Comparison of ENCODE assay signal across 9 cellular contexts in genomic region chr19:38317104-38317612, GRCh38. TPM values are rescaled to one million over a fixed set of nuclear protein-coding genes. Genes with fewer than 3 reads are reported as not detected.
DNase-seq lines count a peak whose midpoint lies in the region; ATAC-seq, FAIRE-seq and TF ChIP-seq lines count a peak whose summit lies in the region.
"Had no signal": no experiment of that assay in that cellular context is flagged by ENCODE, and none has a peak within 500 bp of the region (broad histone marks: within the 10 kb centered on the region; RNA-seq: fewer than 3 reads in every experiment).

No MANE protein-coding gene starts in this region.

- H3K36me3 ChIP-seq in OCI-LY3 (replicated peaks; ENCODE audit: low read depth, low read length) (no peaks in the 10 kb centered on the region), ascending aorta (no peaks in the 10 kb centered on the region), parathyroid adenoma (ENCODE audit: control insufficient read depth, insufficient read depth, low read length) (no peaks in the 10 kb centered on the region)

- H3K27ac ChIP-seq in OCI-LY3 (ENCODE audit: low read length) (no peak overlapping the region), ascending aorta (peak overlapping the region; percentile 7 to 85), parathyroid adenoma (no peak overlapping the region)

- FAIRE-seq in GM12891 (lab: Jason Lieb, UNC) = peak; percentile 41

- H3K27me3 ChIP-seq in OCI-LY3 (ENCODE audit: low read depth, low read length) (peaks cover 13% of the 10 kb centered on the region), ascending aorta (no peaks in the 10 kb centered on the region), parathyroid adenoma (ENCODE audit: control insufficient read depth, insufficient read depth, low read length) (no peaks in the 10 kb centered on the region)

- H3K79me2 ChIP-seq in OCI-LY3 (ENCODE audit: low read length) (peaks cover 10% of the 10 kb centered on the region), parathyroid adenoma (no peaks in the 10 kb centered on the region)

- H4K20me1 ChIP-seq in OCI-LY3 (ENCODE audit: insufficient read depth, low read length) = no peaks in the 10 kb centered on the region

- DNase-seq in GM12891 (ENCODE audit: insufficient read length, low spot score) = no peak
- no peak for DNase-seq in ascending aorta (ENCODE audit: low spot score in 2 of 2)
- DNase-seq in NCI-H1048 (lab: John Stamatoyannopoulos, UW) = no peak
- no peak for DNase-seq in occipital lobe (lab: John Stamatoyannopoulos, UW)
- DNase-seq: aorta had no signal

- H3K4me3 ChIP-seq in OCI-LY3 (ENCODE audit: low read length) (peak overlapping the region; percentile 85), ascending aorta (no peak overlapping the region), parathyroid adenoma (ENCODE audit: low read depth, low read length) (peak overlapping the region; percentile 58)

- TF ChIP-seq CTCF in OCI-LY3 (IDR thresholded peaks at IDR 0.05; ENCODE audit: low read depth, low read length) (no peak), ascending aorta (IDR thresholded peaks at IDR 0.05) (no peak), parathyroid adenoma (IDR thresholded peaks at IDR 0.05) (no peak)

- peak overlapping the region; percentile 71 for H2AFZ ChIP-seq in OCI-LY3 (ENCODE audit: low read depth, low read length)
- H2AFZ ChIP-seq in parathyroid adenoma = peak overlapping the region; percentile 23

- TF ChIP-seq POLR2A in GM12891 (IDR thresholded peaks at IDR 0.05; ENCODE audit: low read depth, low read length) = no peak

- peak overlapping the region; percentile 88 for H3K4me2 ChIP-seq in OCI-LY3 (ENCODE audit: low read length)
- no peak overlapping the region for H3K4me2 ChIP-seq in parathyroid adenoma (ENCODE audit: low read length)

- H3K9me3 ChIP-seq in OCI-LY3 (ENCODE audit: insufficient read depth, low read length) (no peaks in the 10 kb centered on the region), ascending aorta (no peaks in the 10 kb centered on the region), parathyroid adenoma (ENCODE audit: control insufficient read depth, low read length) (no peaks in the 10 kb centered on the region)

- H3K9ac ChIP-seq in OCI-LY3 (ENCODE audit: low read length) = no peak overlapping the region; the same call in 1 of the 2 replicates
- no peak overlapping the region for H3K9ac ChIP-seq in parathyroid adenoma

- ATAC-seq in HG02678 (IDR thresholded peaks at IDR 0.05; ENCODE audit: unreplicated experiment) (no peak), HG02852 (IDR thresholded peaks at IDR 0.05; ENCODE audit: unreplicated experiment) (no peak)

- H3K4me1 ChIP-seq in OCI-LY3 (ENCODE audit: low read length) (peaks cover 19% of the 10 kb centered on the region), ascending aorta (peaks cover 7 to 28% of the 10 kb centered on the region in 2 donors), parathyroid adenoma (no peaks in the 10 kb centered on the region)

- intact Hi-C loops in ascending aorta (cut with DNase I) = loop anchor here (2.0 kb wide), 1 partner anchor 52 kb away; the partner anchor contains the start of gene SPINT2

TF ChIP-seq in GM12891, 5 proteins besides CTCF, POLR2A, EP300 and RAD21:
- TF ChIP-seq POU2F2 (IDR thresholded peaks at IDR 0.05; ENCODE audit: low read depth, low read length) = no peak
- TF ChIP-seq PAX5 (IDR thresholded peaks at IDR 0.05; ENCODE audit: insufficient read depth, low read length, severe bottlenecking) = no peak
- TF ChIP-seq SPI1 (IDR thresholded peaks at IDR 0.05; ENCODE audit: low read depth, low read length) = peak; percentile 36; the same call in 1 of the 2 replicates
- no peak for TF ChIP-seq TAF1 (IDR thresholded peaks at IDR 0.05; ENCODE audit: low read depth, low read length)
- TF ChIP-seq POLR2AphosphoS5 (IDR thresholded peaks at IDR 0.05; ENCODE audit: low read depth, low read length) = no peak
TF ChIP-seq in GM12891: peak in this region for 1.

RNA-seq across cellular contexts. Expression of gene YIF1B, which starts 1.4 kb away (rescaled TPM):
- 45.1 TPM for polyA plus RNA-seq in GM12891 (2012; ENCODE audit: low read depth, missing spikeins)
- 24.7 TPM for total RNA-seq in ascending aorta
- total RNA-seq in occipital lobe = 41.8 TPM

RNA-seq across cellular contexts. Expression of gene KCNK6, which starts 2.5 kb away (rescaled TPM):
- polyA plus RNA-seq in GM12891 (2012; ENCODE audit: low read depth, missing spikeins) = 0.21 TPM
- total RNA-seq in ascending aorta (22.8 TPM), occipital lobe (0.31 TPM)

RNA-seq across cellular contexts. Expression of gene C19orf33, which starts 13.1 kb away (rescaled TPM):
- not detected for polyA plus RNA-seq in GM12891 (2012; ENCODE audit: low read depth, missing spikeins)
- not detected for total RNA-seq in ascending aorta
- not detected for total RNA-seq in occipital lobe

RNA-seq across cellular contexts. Expression of gene CATSPERG, which starts 18.5 kb away (rescaled TPM):
- polyA plus RNA-seq in GM12891 (2012; ENCODE audit: low read depth, missing spikeins) = 1.1 TPM
- total RNA-seq in ascending aorta (2.9 TPM), occipital lobe (10.5 TPM)

RNA-seq across cellular contexts. Expression of gene SPINT2, which starts 52.8 kb away (rescaled TPM):
- polyA plus RNA-seq in GM12891 (2012; ENCODE audit: low read depth, missing spikeins) = 47.7 TPM
- 193 TPM for total RNA-seq in ascending aorta
- total RNA-seq in occipital lobe = 73.9 TPM

Comparison
In these comparisons a context has a peak if more than half of its experiments do, and no peak if none do; other contexts are left out.
1. H3K27ac ChIP-seq: peak in ascending aorta (2 of 2); none in OCI-LY3 (single experiment) and parathyroid adenoma (single experiment).
2. H3K4me3 ChIP-seq: peak in OCI-LY3 (single experiment) and parathyroid adenoma (single experiment); none in ascending aorta (0 of 2).
3. RNA of gene KCNK6, which starts 2.5 kb away (total RNA-seq): 22.8 TPM in ascending aorta (single experiment); 0.31 TPM in occipital lobe (single experiment); every median in the first group is over 10 times any median in the second.